ENCODE assay signal across 33 cellular contexts in the genomic region with DNA sequence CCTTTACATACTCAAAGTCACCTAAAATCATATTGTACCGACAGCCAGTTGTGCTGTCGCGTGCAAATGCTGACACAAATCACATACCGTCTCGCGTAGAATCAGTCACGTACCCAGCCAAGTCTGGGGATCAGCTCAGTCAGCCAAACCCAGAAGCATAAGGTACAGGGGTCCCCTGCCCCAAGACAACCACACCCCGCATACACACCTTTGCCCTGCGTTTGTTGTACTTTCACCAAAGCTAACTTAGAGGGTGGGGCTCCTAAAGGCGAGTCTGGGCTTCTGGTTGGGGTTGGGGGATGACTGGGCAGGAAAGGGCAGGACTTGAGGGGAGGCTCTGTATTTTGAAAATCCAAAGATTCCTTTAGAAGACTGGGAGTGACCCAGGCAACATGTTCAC. TPM values are rescaled to one million over a fixed set of nuclear protein-coding genes. Genes with fewer than 3 reads are reported as not detected.
DNase-seq lines count a peak whose midpoint lies in the region; ATAC-seq and TF ChIP-seq lines count a peak whose summit lies in the region.
"Had no signal": no experiment of that assay in that cellular context is flagged by ENCODE, and none has a peak within 500 bp of the region (broad histone marks: within the 10 kb centered on the region; RNA-seq: fewer than 3 reads in every experiment).

No MANE protein-coding gene starts in this region.

- no peak overlapping the region for H3K27ac ChIP-seq in iPS DF 6.9 (ENCODE audit: low read length)
- H3K27ac ChIP-seq: brain microvascular endothelial cell, GM23248, testis, uterus had no signal

- H3K4me3 Mint-ChIP-seq in WTC11 (peak overlapping the region; percentile 76), neural crest cell (peak overlapping the region; percentile 32)
- H3K4me3 Mint-ChIP-seq: activated CD4-positive, alpha-beta memory T cell treated with anti-CD3 and anti-CD28 coated beads, Interleukin-2, amount 10 ng/mL, durations not matched to agents 7 days and 5 days; activated naive CD4-positive, alpha-beta T cell treated with anti-CD3 and anti-CD28 coated beads, Interleukin-2, amount 10 ng/mL, durations not matched to agents 7 days and 5 days; activated T-helper 17 cell treated with anti-CD3 and anti-CD28 coated beads, Interleukin-2, amount 50 U/mL, for 72 hours; CD14-positive monocyte; naive thymus-derived CD8-positive, alpha-beta T cell; stimulated activated naive B cell treated with anti-CD40 and anti-IgM and Interleukin-4, amounts not matched to agents 10 μg/mL and 1 μg/mL and 100 μg/mL, for 72 hours; T-helper 17 cell had no signal

- CTCF ChIA-PET in WTC11 (lab: Charles Lee), result interaction anchor here (1.1 to 3.8 kb wide), 2 partner anchors 10 to 150 kb away, joined by 5 to 94 read pairs; no protein-coding TSS in a partner anchor

- H3K27me3 Mint-ChIP-seq in WTC11 (ENCODE audit: low read depth) (no peaks in the 10 kb centered on the region), neural crest cell (ENCODE audit: low read depth) (no peaks in the 10 kb centered on the region)
- H3K27me3 Mint-ChIP-seq: activated CD4-positive, alpha-beta memory T cell treated with anti-CD3 and anti-CD28 coated beads, Interleukin-2, amount 10 ng/mL, durations not matched to agents 7 days and 5 days; activated naive CD4-positive, alpha-beta T cell treated with anti-CD3 and anti-CD28 coated beads, Interleukin-2, amount 10 ng/mL, durations not matched to agents 7 days and 5 days; activated T-helper 17 cell treated with anti-CD3 and anti-CD28 coated beads, Interleukin-2, amount 50 U/mL, for 72 hours had no signal

- POLR2A ChIA-PET in WTC11 (lab: Charles Lee), result interaction anchor here (1.9 kb wide), 1 partner anchor 10 kb away, joined by 20 read pairs; no protein-coding TSS in a partner anchor

- H3K36me3 Mint-ChIP-seq in WTC11, result peaks cover 17% of the 10 kb centered on the region
- H3K36me3 Mint-ChIP-seq in neural crest cell (ENCODE audit: low read depth), result peaks cover 7% of the 10 kb centered on the region
- H3K36me3 Mint-ChIP-seq: naive thymus-derived CD8-positive, alpha-beta T cell; stimulated activated naive B cell treated with anti-CD40 and anti-IgM and Interleukin-4, amounts not matched to agents 10 μg/mL and 1 μg/mL and 100 μg/mL, for 72 hours had no signal

- H3K27me3 ChIP-seq in iPS DF 6.9 (ENCODE audit: control insufficient read depth, insufficient read depth, low read length), result no peaks in the 10 kb centered on the region
- H3K27me3 ChIP-seq: brain microvascular endothelial cell, testis, uterus had no signal

- H3K27ac Mint-ChIP-seq in WTC11, result no peak overlapping the region
- no peak overlapping the region for H3K27ac Mint-ChIP-seq in neural crest cell (ENCODE audit: unreplicated experiment)
- H3K27ac Mint-ChIP-seq: activated CD4-positive, alpha-beta memory T cell treated with anti-CD3 and anti-CD28 coated beads, Interleukin-2, amount 10 ng/mL, durations not matched to agents 7 days and 5 days; activated naive CD4-positive, alpha-beta T cell treated with anti-CD3 and anti-CD28 coated beads, Interleukin-2, amount 10 ng/mL, durations not matched to agents 7 days and 5 days; activated T-helper 17 cell treated with anti-CD3 and anti-CD28 coated beads, Interleukin-2, amount 50 U/mL, for 72 hours; naive thymus-derived CD8-positive, alpha-beta T cell; stimulated activated naive B cell treated with anti-CD40 and anti-IgM and Interleukin-4, amounts not matched to agents 10 μg/mL and 1 μg/mL and 100 μg/mL, for 72 hours; T-helper 17 cell had no signal

- no peak for DNase-seq in WTC11 (ENCODE audit: low spot score)
- DNase-seq in iPS DF 6.9 (ENCODE audit: low read depth, low spot score), result no peak
- DNase-seq in neural crest cell (ENCODE audit: low read depth, low spot score), result no peak
- no peak for DNase-seq in stimulated activated naive CD8-positive, alpha-beta T cell treated with anti-CD3 and anti-CD28 coated beads, Interleukin-15, Interleukin-2, amounts not matched to agents 100 U/mL and 50 U/mL, for 24 hours
- no peak for DNase-seq in midbrain (lab: John Stamatoyannopoulos, UW)
- DNase-seq: activated CD4-positive, alpha-beta memory T cell treated with anti-CD3 and anti-CD28 coated beads, Interleukin-2, amount 10 ng/mL, durations not matched to agents 7 days and 5 days; activated CD4-positive, CD25-positive, alpha-beta regulatory T cell treated with anti-CD3 and anti-CD28 coated beads, Interleukin-2, amount 50 U/mL, for 72 hours; activated CD8-positive, alpha-beta memory T cell treated with anti-CD3 and anti-CD28 coated beads, Interleukin-2, amount 50 U/mL, for 4 hours; activated naive CD4-positive, alpha-beta T cell treated with anti-CD3 and anti-CD28 coated beads, Interleukin-2, amount 10 ng/mL, durations not matched to agents 7 days and 5 days; amniotic stem cell; brain microvascular endothelial cell; DMS79 treated with DMSO at 0.1 percent for 48 hours; GM23248; hippocampal formation; kidney; naive thymus-derived CD8-positive, alpha-beta T cell; NCI-H1417; NCI-H2029 treated with DMSO at 0.1 percent for 48 hours; NCI-H526 treated with DMSO at 0.1 percent for 48 hours; NK-92 treated with Interleukin-12 subunit alpha and Interleukin-12 subunit beta, amount 100 ng/mL, for 24 hours; PC-3; stimulated activated naive B cell treated with anti-CD40 and anti-IgM and Interleukin-4, amounts not matched to agents 10 μg/mL and 1 μg/mL and 100 μg/mL, for 72 hours; T-helper 17 cell; testis; uterus had no signal

- TF ChIP-seq CTCF in WTC11 (IDR thresholded peaks at IDR 0.05) (no peak), neural crest cell (conservative IDR thresholded peaks at IDR 0.05) (no peak)

- peak overlapping the region; percentile 67 for H3K9ac ChIP-seq in ES-I3 (ENCODE audit: low read depth, low read length)
- H3K9ac ChIP-seq: GM23248 had no signal

- peak overlapping the region; percentile 17; the same call in 1 of the 2 replicates for H3K4me3 ChIP-seq in iPS DF 6.9 (ENCODE audit: low read length)
- H3K4me3 ChIP-seq: GM23248, testis, uterus had no signal

- ATAC-seq in WTC11 (no peak), HG02759 (IDR thresholded peaks at IDR 0.05; ENCODE audit: unreplicated experiment) (no peak), GM19463 (IDR thresholded peaks at IDR 0.05; ENCODE audit: unreplicated experiment) (no peak)
- no peak for ATAC-seq in stimulated activated naive CD8-positive, alpha-beta T cell treated with anti-CD3 and anti-CD28 coated beads, Interleukin-15, Interleukin-2, amounts not matched to agents 100 U/mL and 50 U/mL, for 24 hours
- ATAC-seq: activated T-helper 17 cell treated with anti-CD3 and anti-CD28 coated beads, Interleukin-2, amount 50 U/mL, for 72 hours; naive thymus-derived CD8-positive, alpha-beta T cell; PC-3; Right ventricle myocardium inferior; stimulated activated naive B cell treated with anti-CD40 and anti-IgM and Interleukin-4, amounts not matched to agents 10 μg/mL and 1 μg/mL and 100 μg/mL, for 72 hours; T-helper 17 cell had no signal

- peaks cover 26% of the 10 kb centered on the region for H3K4me1 ChIP-seq in ES-I3 (ENCODE audit: insufficient read depth, low read length)
- peaks cover 4% of the 10 kb centered on the region; the same call in 1 of the 2 replicates for H3K4me1 ChIP-seq in iPS DF 6.9 (ENCODE audit: control insufficient read depth, insufficient read depth, low read length)
- H3K4me1 ChIP-seq: testis, uterus had no signal

- no peaks in the 10 kb centered on the region for H3K9me3 Mint-ChIP-seq in WTC11
- no peaks in the 10 kb centered on the region for H3K9me3 Mint-ChIP-seq in neural crest cell
- H3K9me3 Mint-ChIP-seq: activated CD4-positive, alpha-beta memory T cell treated with anti-CD3 and anti-CD28 coated beads, Interleukin-2, amount 10 ng/mL, durations not matched to agents 7 days and 5 days; activated naive CD4-positive, alpha-beta T cell treated with anti-CD3 and anti-CD28 coated beads, Interleukin-2, amount 10 ng/mL, durations not matched to agents 7 days and 5 days; activated T-helper 17 cell treated with anti-CD3 and anti-CD28 coated beads, Interleukin-2, amount 50 U/mL, for 72 hours; stimulated activated naive B cell treated with anti-CD40 and anti-IgM and Interleukin-4, amounts not matched to agents 10 μg/mL and 1 μg/mL and 100 μg/mL, for 72 hours had no signal

- no CpG with 5 or more reads among the region's 10 CpGs for WGBS in iPS DF 6.9 (ENCODE audit: insufficient coverage, insufficient read length)

- H3K9me3 ChIP-seq in ES-I3 (ENCODE audit: control insufficient read depth, insufficient read depth, low read length), result no peaks in the 10 kb centered on the region
- H3K9me3 ChIP-seq in iPS DF 6.9 (ENCODE audit: control insufficient read depth, insufficient read depth, low read length), result no peaks in the 10 kb centered on the region
- H3K9me3 ChIP-seq: testis, uterus had no signal

- no peaks in the 10 kb centered on the region; the same call in 1 of the 2 replicates for H3K36me3 ChIP-seq in ES-I3 (ENCODE audit: insufficient read depth, low read length)
- peaks cover 8% of the 10 kb centered on the region; the same call in 1 of the 2 replicates for H3K36me3 ChIP-seq in iPS DF 6.9 (ENCODE audit: control insufficient read depth, insufficient read depth, low read length)
- H3K36me3 ChIP-seq: brain microvascular endothelial cell, uterus had no signal

- H3K4me1 Mint-ChIP-seq in WTC11 (peaks cover 30% of the 10 kb centered on the region), neural crest cell (peaks cover 30% of the 10 kb centered on the region)
- H3K4me1 Mint-ChIP-seq: activated CD4-positive, alpha-beta memory T cell treated with anti-CD3 and anti-CD28 coated beads, Interleukin-2, amount 10 ng/mL, durations not matched to agents 7 days and 5 days; activated naive CD4-positive, alpha-beta T cell treated with anti-CD3 and anti-CD28 coated beads, Interleukin-2, amount 10 ng/mL, durations not matched to agents 7 days and 5 days; activated T-helper 17 cell treated with anti-CD3 and anti-CD28 coated beads, Interleukin-2, amount 50 U/mL, for 72 hours; CD14-positive monocyte; naive thymus-derived CD8-positive, alpha-beta T cell; T-helper 17 cell had no signal

TF ChIP-seq in WTC11, 78 proteins besides CTCF, POLR2A, EP300 and RAD21:
- TF ChIP-seq PRRX2 (CRISPR knock-in tag; IDR thresholded peaks at IDR 0.05) (no peak), MAX (CRISPR knock-in tag; IDR thresholded peaks at IDR 0.05) (no peak)

RNA-seq across cellular contexts. Expression of gene GDPD2, which starts 0.8 kb away (rescaled TPM):
- total RNA-seq in WTC11 (2021) (7.0 to 9.3 TPM (median 8.8 TPM) in 3 replicates), neural crest cell (5.3 and 6.0 TPM in 2 replicates)
- total RNA-seq: GM23248; naive thymus-derived CD8-positive, alpha-beta T cell; osteocyte; Right ventricle myocardium inferior; skeletal muscle tissue; T-helper 17 cell; testis had no signal

RNA-seq across cellular contexts. Expression of gene DLG3, which starts 20.7 kb away (rescaled TPM):
- total RNA-seq in WTC11 (2021), result 41.7 to 46.3 TPM (median 42.8 TPM) in 3 replicates
- total RNA-seq in neural crest cell, result 54.3 and 65.6 TPM in 2 replicates
